ENCODE assay signal across 9 cellular contexts in genomic region chr7:5396999-5397656, GRCh38. TPM values are rescaled to one million over a fixed set of nuclear protein-coding genes. Genes with fewer than 3 reads are reported as not detected.
DNase-seq lines count a peak whose midpoint lies in the region; ATAC-seq, FAIRE-seq and TF ChIP-seq lines count a peak whose summit lies in the region.
"Had no signal": no experiment of that assay in that cellular context is flagged by ENCODE, and none has a peak within 500 bp of the region (broad histone marks: within the 10 kb centered on the region; RNA-seq: fewer than 3 reads in every experiment).

No MANE protein-coding gene starts in this region.

- intact Hi-C loops in left colon (cut with DNase I, micrococcal nuclease), result no loop called here

- H3K4me1 Mint-ChIP-seq in astrocyte (ENCODE audit: low read depth, unreplicated experiment), result no peaks in the 10 kb centered on the region

- H3K79me2 ChIP-seq in astrocyte (ENCODE audit: insufficient read depth, low read length), result peaks cover 81% of the 10 kb centered on the region

- no peak overlapping the region for H3K4me2 ChIP-seq in astrocyte (ENCODE audit: low read length)

- peak; percentile 65 for ATAC-seq in GM21526 (IDR thresholded peaks at IDR 0.05; ENCODE audit: low FRiP score, unreplicated experiment)
- ATAC-seq in left colon, result peak; percentile 77

- H3K36me3 ChIP-seq in astrocyte (ENCODE audit: insufficient read depth, low read length), result peaks cover 5% of the 10 kb centered on the region

- no peaks in the 10 kb centered on the region for H3K27me3 ChIP-seq in astrocyte (ENCODE audit: insufficient read depth, low read length)

- H2AFZ ChIP-seq in astrocyte (ENCODE audit: low read depth, low read length), result no peak overlapping the region

- H3K4me3 ChIP-seq in astrocyte (ENCODE audit: insufficient read depth, low read depth, low read length), result no peak overlapping the region

- peak overlapping the region; percentile 66 for H3K27ac Mint-ChIP-seq in astrocyte (ENCODE audit: unreplicated experiment)

- peaks cover 13% of the 10 kb centered on the region for H3K36me3 Mint-ChIP-seq in astrocyte (ENCODE audit: low read depth, unreplicated experiment)

- H4K20me1 ChIP-seq in astrocyte (ENCODE audit: insufficient read depth, low read length), result peaks cover 85% of the 10 kb centered on the region

- in situ Hi-C loops in KBM-7 (cut with MboI; ENCODE audit: low pct_unique_long_range_greater_than_20kb, low sequenced_read_pairs), result no loop called here

- no peak for FAIRE-seq in astrocyte (lab: Jason Lieb, UNC)
- FAIRE-seq: endometrium had no signal

- H3K4me1 ChIP-seq in astrocyte (ENCODE audit: insufficient read depth, low read length), result no peaks in the 10 kb centered on the region

- H3K9me3 ChIP-seq in astrocyte (ENCODE audit: insufficient read depth, low read depth, low read length), result no peaks in the 10 kb centered on the region

- H3K27ac ChIP-seq in astrocyte (ENCODE audit: low read depth, low read length), result no peak overlapping the region

- no peaks in the 10 kb centered on the region for H3K9me3 Mint-ChIP-seq in astrocyte (ENCODE audit: unreplicated experiment)

- H3K27me3 Mint-ChIP-seq in astrocyte (ENCODE audit: low read depth, unreplicated experiment), result no peaks in the 10 kb centered on the region

- H3K4me3 Mint-ChIP-seq in astrocyte (ENCODE audit: unreplicated experiment), result no peak overlapping the region

- no peak overlapping the region for H3K9ac ChIP-seq in astrocyte (ENCODE audit: low read length)

- TF ChIP-seq CTCF in astrocyte (IDR thresholded peaks at IDR 0.05; ENCODE audit: insufficient read depth, low read depth, low read length), result no peak

- DNase-seq in DMS153 (lab: John Stamatoyannopoulos, UW) (peak; percentile 93), KBM-7 (peak; percentile 99), T-helper 9 cell (peak; percentile 82), astrocyte (ENCODE audit: low read depth) (peak; percentile 42), left colon (peak; percentile 90 to 95), NCI-H524 (lab: John Stamatoyannopoulos, UW) (no peak)
- peak; percentile 65 to 76 (median 73) for DNase-seq in stimulated activated CD4-positive, alpha-beta T cell treated with anti-CD3 and anti-CD28 coated beads, TNF-alpha, amount 100 ng/mL, for 1 hour (ENCODE audit: low read depth in 3 of 3, low spot score in 1 of 3)

RNA-seq across cellular contexts. Expression of gene TNRC18, which starts 26.5 kb away (rescaled TPM):
- total RNA-seq in astrocyte (77.8 and 84.3 TPM in 2 replicates), left colon (100 to 1,000 TPM in 1 of 2 donors, 10 to 100 TPM in 1; 94.1 to 103 TPM)

Comparison
In these comparisons a context has a peak if more than half of its experiments do, and no peak if none do; other contexts are left out.
1. DNase-seq: peak in DMS153 (single experiment), KBM-7 (single experiment), T-helper 9 cell (single experiment), astrocyte (single experiment), left colon (2 of 2) and stimulated activated CD4-positive, alpha-beta T cell treated with anti-CD3 and anti-CD28 coated beads, TNF-alpha, amount 100 ng/mL, for 1 hour (3 of 3); none in NCI-H524 (0 of 2).